Comparison of ENCODE assay signal across 8 cellular contexts in the genomic region with DNA sequence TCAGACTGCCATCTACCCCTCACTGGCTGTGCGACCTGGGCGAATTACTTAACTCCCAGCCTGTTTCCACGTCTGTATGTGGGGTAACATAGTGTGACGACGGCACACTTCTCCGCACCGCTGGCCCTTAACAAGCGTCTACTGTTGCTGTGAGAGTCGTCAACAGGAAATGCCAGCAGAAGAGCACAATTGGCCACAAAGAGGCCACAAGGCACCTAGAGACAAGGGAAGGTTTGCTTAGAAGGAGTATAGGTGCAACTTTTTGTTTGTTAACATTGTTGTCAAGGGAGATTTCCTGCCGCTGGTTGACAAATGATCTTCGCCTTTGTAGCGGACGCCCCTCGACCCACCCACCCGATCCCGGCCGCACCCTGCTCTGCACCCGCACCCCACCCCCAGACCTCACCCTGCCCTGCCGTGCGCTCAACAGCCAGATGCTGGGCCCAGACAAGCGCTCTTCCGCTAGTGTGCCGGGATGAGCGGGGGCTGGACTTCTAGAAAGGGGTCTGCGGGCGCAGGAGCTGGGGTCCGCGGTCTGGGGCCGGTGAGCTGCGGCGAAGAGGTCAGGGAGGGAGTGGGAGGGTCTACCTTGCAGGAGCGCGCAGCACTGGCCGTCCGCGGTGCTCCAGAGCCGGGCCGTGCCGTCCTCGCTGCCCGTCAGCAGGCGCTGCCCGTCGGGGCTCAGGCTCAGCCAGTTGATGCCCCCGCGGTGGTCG. TPM values are rescaled to one million over a fixed set of nuclear protein-coding genes. Genes with fewer than 3 reads are reported as not detected.
DNase-seq lines count a peak whose midpoint lies in the region; ATAC-seq and TF ChIP-seq lines count a peak whose summit lies in the region.

No MANE protein-coding gene starts in this region.

- POLR2A ChIA-PET in A673 (lab: Charles Lee; ENCODE audit: low non-redundant PET), result no interaction called here
- POLR2A ChIA-PET in activated CD4-positive, alpha-beta T cell treated with anti-CD3 and anti-CD28 coated beads for 36 hours (lab: Charles Lee), result no interaction called here

- no TSS peak for BruUV-seq in A673 (replicated peaks; lab: Mats Ljungman, UMichigan)

- H3K4me2 ChIP-seq in GM23338, result peak overlapping the region; percentile 93

- whole genome bisulfite sequencing in esophagus muscularis mucosa, result 66% methylated on average over 10 of the region's 47 CpGs
- 25 to 39% (median 27%) methylated on average over 37 to 47 of the region's 47 CpGs for WGBS in ovary, 3 donors
- 34 to 38% methylated on average over 36 to 47 of the region's 47 CpGs for WGBS in aorta, 2 donors

- no peaks in the 10 kb centered on the region for H3K9me2 ChIP-seq in GM23338 (ENCODE audit: insufficient read depth)

- H3K27ac ChIP-seq in A673 (ENCODE audit: low read depth, low read length, poor library complexity, severe bottlenecking) (no peak overlapping the region), GM23338 (ENCODE audit: low read depth) (no peak overlapping the region), esophagus muscularis mucosa (replicated peaks in 1 of 4) (peak overlapping the region; percentile 52 to 75 (median 65)), ovary (peak overlapping the region in 1 of 2 donors; percentile 71), aorta (ENCODE audit: low read depth in 1 of 2, low read length in 2 of 2) (no peak overlapping the region)

- no peaks in the 10 kb centered on the region; the same call in 1 of the 2 replicates for H3K79me2 ChIP-seq in GM23338 (replicated peaks; ENCODE audit: insufficient read depth)

- TF ChIP-seq POLR2A in esophagus muscularis mucosa (IDR thresholded peaks at IDR 0.05; ENCODE audit: low read depth) (no peak), ovary (IDR thresholded peaks at IDR 0.05) (no peak)

- H3K4me1 Mint-ChIP-seq in GM23338, result peaks cover 34% of the 10 kb centered on the region
- H3K4me1 Mint-ChIP-seq in activated CD4-positive, alpha-beta T cell treated with anti-CD3 and anti-CD28 coated beads for 36 hours, result peaks cover 31% of the 10 kb centered on the region

- intact Hi-C loops in A673 (cut with micrococcal nuclease; ENCODE audit: unreplicated experiment) (no loop called here), esophagus muscularis mucosa (cut with DNase I) (no loop called here), ovary (cut with DNase I) (no loop called here), aorta (cut with DNase I) (no loop called here)
- intact Hi-C loops in activated CD4-positive, alpha-beta T cell treated with anti-CD3 and anti-CD28 coated beads for 36 hours (cut with DNase I, micrococcal nuclease), result no loop called here

- H3K4me3 Mint-ChIP-seq in GM23338, result peak overlapping the region; percentile 77
- H3K4me3 Mint-ChIP-seq in activated CD4-positive, alpha-beta T cell treated with anti-CD3 and anti-CD28 coated beads for 36 hours, result peak overlapping the region; percentile 49

- H3F3A ChIP-seq in GM23338 (replicated peaks; ENCODE audit: low read depth), result peaks cover 4% of the 10 kb centered on the region; the same call in 1 of the 2 replicates

- TF ChIP-seq CTCF in A673 (conservative IDR thresholded peaks at IDR 0.05; ENCODE audit: low read depth, low read length) (no peak), GM23338 (conservative IDR thresholded peaks at IDR 0.05; ENCODE audit: low read depth in 2 of 2) (no peak; a peak in 1 of 4 replicates), esophagus muscularis mucosa (IDR thresholded peaks at IDR 0.05) (no peak), ovary (IDR thresholded peaks at IDR 0.05) (no peak)

- H3K4me1 ChIP-seq in A673 (ENCODE audit: insufficient read depth, low read length, poor library complexity, severe bottlenecking) (peaks cover 11% of the 10 kb centered on the region), GM23338 (ENCODE audit: insufficient read depth) (peaks cover 23% of the 10 kb centered on the region), esophagus muscularis mucosa (peaks cover 12 to 34% (median 26%) of the 10 kb centered on the region in 4 donors), ovary (ENCODE audit: insufficient read depth) (peaks cover 4% of the 10 kb centered on the region), aorta (ENCODE audit: control insufficient read depth in 1 of 2, insufficient read depth in 2 of 2, low read length in 2 of 2) (no peaks in the 10 kb centered on the region)

- H3K27ac Mint-ChIP-seq in GM23338, result no peak overlapping the region
- peak overlapping the region; percentile 5 for H3K27ac Mint-ChIP-seq in activated CD4-positive, alpha-beta T cell treated with anti-CD3 and anti-CD28 coated beads for 36 hours

- TF ChIP-seq EP300 in esophagus muscularis mucosa (IDR thresholded peaks at IDR 0.05) (no peak), ovary (IDR thresholded peaks at IDR 0.05) (no peak)

- H3K9me3 ChIP-seq in A673 (ENCODE audit: low read depth, low read length, poor library complexity, severe bottlenecking), result no peaks in the 10 kb centered on the region
- no peaks in the 10 kb centered on the region for H3K9me3 ChIP-seq in esophagus muscularis mucosa
- H3K9me3 ChIP-seq in ovary, result no peaks in the 10 kb centered on the region
- H3K9me3 ChIP-seq in aorta (ENCODE audit: control insufficient read depth, low read length), result no peaks in the 10 kb centered on the region

- CTCF ChIA-PET in A673 (lab: Charles Lee), result no interaction called here
- CTCF ChIA-PET in activated CD4-positive, alpha-beta T cell treated with anti-CD3 and anti-CD28 coated beads for 36 hours (lab: Charles Lee), result interaction anchor here (0.6 kb wide), 1 partner anchor 53 kb away, joined by 5 read pairs; no protein-coding TSS in a partner anchor

- H3K4me3 ChIP-seq in A673 (ENCODE audit: low read depth, low read length, poor library complexity, severe bottlenecking) (peak overlapping the region; percentile 74), GM23338 (peak overlapping the region; percentile 92), esophagus muscularis mucosa (peak overlapping the region; percentile 51 to 68 (median 54)), ovary (peak overlapping the region; percentile 46), aorta (ENCODE audit: low read length in 2 of 2) (no peak overlapping the region)

- peaks cover 26% of the 10 kb centered on the region for H3K27me3 Mint-ChIP-seq in GM23338 (ENCODE audit: insufficient read depth, low read depth, poor library complexity)
- peaks cover 36% of the 10 kb centered on the region for H3K27me3 Mint-ChIP-seq in activated CD4-positive, alpha-beta T cell treated with anti-CD3 and anti-CD28 coated beads for 36 hours

- H2AFZ ChIP-seq in GM23338, result peak overlapping the region; percentile 94; the same call in 1 of the 2 replicates

- peaks cover 4% of the 10 kb centered on the region; the same call in 1 of the 3 replicates for H3K9me3 Mint-ChIP-seq in GM23338
- no peaks in the 10 kb centered on the region for H3K9me3 Mint-ChIP-seq in activated CD4-positive, alpha-beta T cell treated with anti-CD3 and anti-CD28 coated beads for 36 hours (ENCODE audit: low read depth)

- no peaks in the 10 kb centered on the region; the same call in 2 of the 3 replicates for H3K36me3 Mint-ChIP-seq in GM23338 (ENCODE audit: low read depth)
- no peaks in the 10 kb centered on the region for H3K36me3 Mint-ChIP-seq in activated CD4-positive, alpha-beta T cell treated with anti-CD3 and anti-CD28 coated beads for 36 hours (ENCODE audit: low read depth)

- DNase-seq in A673 (ENCODE audit: low spot score) (no peak), GM23338 (ENCODE audit: low spot score) (peak; percentile 79), esophagus muscularis mucosa (ENCODE audit: extremely low spot score) (no peak), ovary (no peak), HuH-7.5 (ENCODE audit: low spot score) (no peak), glomerular visceral epithelial cell (ENCODE audit: extremely low spot score) (no peak), aorta (no peak)
- peak; percentile 47 for DNase-seq in activated CD4-positive, alpha-beta T cell treated with anti-CD3 and anti-CD28 coated beads for 36 hours

- ATAC-seq in GM23338, result peak; percentile 44
- peak; percentile 47 for ATAC-seq in activated CD4-positive, alpha-beta T cell treated with anti-CD3 and anti-CD28 coated beads for 36 hours
- ATAC-seq in aorta (ENCODE audit: low FRiP score), result no peak

- H4K20me1 ChIP-seq in GM23338 (replicated peaks; ENCODE audit: insufficient read depth), result no peaks in the 10 kb centered on the region; the same call in 1 of the 2 replicates

- peaks cover 50% of the 10 kb centered on the region for H3K27me3 ChIP-seq in A673 (replicated peaks; ENCODE audit: insufficient read depth, low read depth, low read length, poor library complexity)
- H3K27me3 ChIP-seq in GM23338 (ENCODE audit: insufficient read depth), result peaks cover 33% of the 10 kb centered on the region
- H3K27me3 ChIP-seq in esophagus muscularis mucosa, result peaks cover 17 to 68% (median 22%) of the 10 kb centered on the region in 4 donors
- peaks cover 2% of the 10 kb centered on the region for H3K27me3 ChIP-seq in ovary
- H3K27me3 ChIP-seq in aorta (ENCODE audit: control insufficient read depth in 1 of 2, insufficient read depth in 2 of 2, low read length in 1 of 2), result peaks cover 0 to 2% of the 10 kb centered on the region in 2 donors

- no peaks in the 10 kb centered on the region for H3K36me3 ChIP-seq in A673 (ENCODE audit: insufficient read depth, low read length, poor library complexity, severe bottlenecking)
- H3K36me3 ChIP-seq in GM23338 (ENCODE audit: insufficient read depth), result no peaks in the 10 kb centered on the region
- H3K36me3 ChIP-seq in esophagus muscularis mucosa, result no peaks in the 10 kb centered on the region
- no peaks in the 10 kb centered on the region for H3K36me3 ChIP-seq in ovary
- no peaks in the 10 kb centered on the region for H3K36me3 ChIP-seq in aorta (ENCODE audit: control insufficient read depth in 1 of 2, insufficient read depth in 2 of 2, low read length in 1 of 2)

RNA-seq across cellular contexts. Expression of a gene that starts 0.8 kb away (rescaled TPM):
- total RNA-seq in A673 (2021) (0.86 and 1.9 TPM in 2 replicates), esophagus muscularis mucosa (10 to 100 TPM in 2 of 4 donors, 1 to 10 TPM in 2; 5.4 to 11.8 (median 9.6) TPM), ovary (10 to 100 TPM in 5 of 7 donors, 1 to 10 TPM in 2; 1.2 to 43.4 (median 19.4) TPM), aorta (1 to 10 TPM; 2.8 to 4.4 TPM)
- 29.0 and 59.1 TPM in 2 replicates for total RNA-seq in GM23338 (2014; rRNA removed; shearing (Covaris generic))
- polyA plus RNA-seq in GM23338 (2016; fragmentation: Nextera tagmentation; extraction: Ambion mirVana) (7.1 and 9.1 TPM in 2 replicates), ovary (1 to 10 TPM in 1 of 2 donors, under 1 TPM in 1; 0.77 to 3.1 TPM), aorta (under 1 TPM in 1 of 2 donors, not detected in 1; 0.18 TPM)
- total RNA-seq in activated CD4-positive, alpha-beta T cell treated with anti-CD3 and anti-CD28 coated beads for 36 hours, result not detected

RNA-seq across cellular contexts. Expression of a gene that starts 30.9 kb away (rescaled TPM):
- total RNA-seq in A673 (2021) (0.13 TPM in 2 replicates), esophagus muscularis mucosa (1 to 10 TPM in 1 of 4 donors, under 1 TPM in 3; under 0.01 to 1.3 (median 0.25) TPM), ovary (1 to 10 TPM in 2 of 7 donors, under 1 TPM in 3, not detected in 2; 0.43 to 2.3 (median 0.95) TPM), aorta (1 to 10 TPM in 1 of 2 donors, under 1 TPM in 1; 0.84 to 1.7 TPM)
- total RNA-seq in GM23338 (2014; rRNA removed; shearing (Covaris generic)), result 0.59 and 1.1 TPM in 2 replicates
- polyA plus RNA-seq in GM23338 (2016; fragmentation: Nextera tagmentation; extraction: Ambion mirVana) (1.4 and 1.5 TPM in 2 replicates), ovary (under 1 TPM; 0.24 to 0.53 TPM), aorta (1 to 10 TPM in 1 of 2 donors, under 1 TPM in 1; 0.56 to 1.4 TPM)
- total RNA-seq in activated CD4-positive, alpha-beta T cell treated with anti-CD3 and anti-CD28 coated beads for 36 hours, result under 1 TPM in 1 of 2 experiments, not detected in 1; 0.11 TPM

Comparison
In these comparisons a context has a peak if more than half of its experiments do, and no peak if none do; other contexts are left out.
1. DNase-seq: peak in GM23338 (single experiment) and activated CD4-positive, alpha-beta T cell treated with anti-CD3 and anti-CD28 coated beads for 36 hours (single experiment); none in A673 (single experiment), esophagus muscularis mucosa (single experiment), ovary (0 of 5), HuH-7.5 (single experiment), glomerular visceral epithelial cell (single experiment) and aorta (0 of 2).
2. H3K27ac ChIP-seq: peak in esophagus muscularis mucosa (4 of 4); none in A673 (single experiment), GM23338 (single experiment) and aorta (0 of 2).
3. H3K4me3 ChIP-seq: peak in A673 (single experiment), GM23338 (single experiment), esophagus muscularis mucosa (4 of 4) and ovary (single experiment); none in aorta (0 of 2).